Comparison of ENCODE assay signal across 8 cellular contexts in genomic region chr3:125374501-125374995, GRCh38. TPM values are rescaled to one million over a fixed set of nuclear protein-coding genes. Genes with fewer than 3 reads are reported as not detected.
DNase-seq lines count a peak whose midpoint lies in the region; ATAC-seq and TF ChIP-seq lines count a peak whose summit lies in the region.

No MANE protein-coding gene starts in this region.

- peak overlapping the region; percentile 93 to 99 (median 96) for H3K4me3 Mint-ChIP-seq in CD4-positive, CD25-positive, alpha-beta regulatory T cell
- peak overlapping the region; percentile 96 to 100 (median 98) for H3K4me3 Mint-ChIP-seq in IgD-negative memory B cell

- no peaks in the 10 kb centered on the region for H3K9me3 Mint-ChIP-seq in CD4-positive, CD25-positive, alpha-beta regulatory T cell
- H3K9me3 Mint-ChIP-seq in IgD-negative memory B cell = no peaks in the 10 kb centered on the region

- H3K27ac ChIP-seq in CD4-positive, CD25-positive, alpha-beta regulatory T cell (ENCODE audit: insufficient read depth, low read length, poor library complexity, severe bottlenecking) = peak overlapping the region; percentile 90
- H3K27ac ChIP-seq in VCaP (peak overlapping the region; percentile 88), coronary artery (peak overlapping the region; percentile 91 to 96)

- H3K27me3 ChIP-seq in CD4-positive, CD25-positive, alpha-beta regulatory T cell (ENCODE audit: control insufficient read depth, insufficient read depth, low read length) = no peaks in the 10 kb centered on the region

- peak in 1 of 3 donors; percentile 47 for DNase-seq in CD4-positive, CD25-positive, alpha-beta regulatory T cell
- DNase-seq in coronary artery (ENCODE audit: low spot score) (no peak), left kidney (ENCODE audit: low read depth, low spot score) (peak; percentile 85)
- DNase-seq in stimulated activated CD4-positive, alpha-beta T cell treated with anti-CD3 and anti-CD28 coated beads, Interleukin-2, amount 100 ng/mL, for 48 hours = peak; percentile 6 to 12

- ATAC-seq in CD4-positive, CD25-positive, alpha-beta regulatory T cell (ENCODE audit: low read depth in 2 of 2) = peak; percentile 6 to 7
- ATAC-seq in GM19463 (IDR thresholded peaks at IDR 0.05; ENCODE audit: unreplicated experiment) = peak; percentile 25
- ATAC-seq in GM18519 (IDR thresholded peaks at IDR 0.05; ENCODE audit: low FRiP score, unreplicated experiment) = no peak

- no peaks in the 10 kb centered on the region for H3K27me3 Mint-ChIP-seq in CD4-positive, CD25-positive, alpha-beta regulatory T cell
- no peaks in the 10 kb centered on the region for H3K27me3 Mint-ChIP-seq in IgD-negative memory B cell

- peak overlapping the region; percentile 91 for H3K4me3 ChIP-seq in CD4-positive, CD25-positive, alpha-beta regulatory T cell (ENCODE audit: low read depth, low read length)
- peak overlapping the region; percentile 90 for H3K4me3 ChIP-seq in coronary artery

- H3K36me3 Mint-ChIP-seq in CD4-positive, CD25-positive, alpha-beta regulatory T cell = peaks cover 12% of the 10 kb centered on the region
- H3K36me3 Mint-ChIP-seq in IgD-negative memory B cell = peaks cover 9% of the 10 kb centered on the region

- H3K4me1 ChIP-seq in CD4-positive, CD25-positive, alpha-beta regulatory T cell (ENCODE audit: control insufficient read depth, insufficient read depth, low read length, poor library complexity, severe bottlenecking) = peaks cover 35% of the 10 kb centered on the region

- H3K4me1 Mint-ChIP-seq in CD4-positive, CD25-positive, alpha-beta regulatory T cell = peaks cover 25 to 60% (median 38%) of the 10 kb centered on the region in 4 donors
- peaks cover 30 to 41% (median 36%) of the 10 kb centered on the region in 3 donors for H3K4me1 Mint-ChIP-seq in IgD-negative memory B cell

- no peak for TF ChIP-seq CTCF in VCaP (conservative IDR thresholded peaks at IDR 0.05)
- no peak for TF ChIP-seq CTCF in coronary artery (IDR thresholded peaks at IDR 0.05)

- no peaks in the 10 kb centered on the region for H3K9me3 ChIP-seq in CD4-positive, CD25-positive, alpha-beta regulatory T cell (ENCODE audit: control insufficient read depth in 2 of 2, low read length in 2 of 2)

- peak overlapping the region; percentile 94 to 98 (median 96) for H3K27ac Mint-ChIP-seq in CD4-positive, CD25-positive, alpha-beta regulatory T cell
- peak overlapping the region; percentile 94 to 100 (median 97) for H3K27ac Mint-ChIP-seq in IgD-negative memory B cell

- H3K36me3 ChIP-seq in CD4-positive, CD25-positive, alpha-beta regulatory T cell (ENCODE audit: control insufficient read depth, insufficient read depth, low read length) = no peaks in the 10 kb centered on the region

RNA-seq across cellular contexts. Expression of gene ZNF148, which starts 0.6 kb away (rescaled TPM):
- total RNA-seq in CD4-positive, CD25-positive, alpha-beta regulatory T cell = 50.6 TPM
- polyA plus RNA-seq in CD4-positive, CD25-positive, alpha-beta regulatory T cell = 10 to 100 TPM; 58.0 to 75.0 (median 65.4) TPM
- 54.5 TPM for polyA plus RNA-seq in IgD-negative memory B cell
